1 cellular context compared by ENCODE assay signal in the genomic region with DNA sequence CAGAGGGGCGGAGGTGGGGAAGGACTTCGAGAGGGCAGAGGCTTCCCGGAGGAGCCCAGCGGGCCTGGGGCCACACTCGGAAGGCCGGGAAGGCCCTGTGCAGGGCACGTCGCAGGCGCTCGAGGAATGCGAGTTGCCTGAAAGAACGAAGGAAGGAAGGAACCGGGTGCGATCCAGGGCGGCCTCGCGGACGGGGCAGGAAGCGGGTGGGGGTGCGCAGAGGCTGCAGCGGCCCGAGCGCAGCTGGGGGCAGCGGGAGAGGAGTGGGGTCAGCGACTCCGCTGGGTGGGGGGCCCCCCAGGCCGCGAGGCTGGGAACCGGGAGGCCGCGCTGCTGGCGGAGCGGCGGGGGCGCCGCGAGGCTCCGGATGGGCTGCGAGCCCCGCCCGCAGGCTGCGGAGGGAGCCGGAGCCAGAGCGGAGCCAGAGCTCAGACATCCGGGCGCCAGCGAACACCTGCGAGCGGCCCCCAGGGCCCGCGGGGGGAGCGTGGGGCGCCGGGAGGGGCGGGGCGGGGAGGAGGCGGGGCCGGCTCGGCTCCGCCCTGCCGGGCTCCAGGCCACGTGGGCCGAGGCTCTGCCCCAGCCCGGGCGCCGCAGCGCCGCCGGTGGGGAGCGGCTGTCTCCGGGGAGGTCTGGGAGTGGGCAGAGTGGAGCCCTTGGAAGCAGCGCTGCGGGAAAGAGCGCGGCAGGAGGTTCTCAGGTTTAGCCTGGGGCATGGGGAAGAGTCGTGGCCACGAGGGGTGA.
TF ChIP-seq lines count a peak whose summit lies in the region.

No MANE protein-coding gene starts in this region.

TF ChIP-seq in HepG2, 621 proteins besides CTCF, POLR2A, EP300 and RAD21 (continued from another document and continues in another):
- TF ChIP-seq DPF2 (CRISPR knock-in tag; IDR thresholded peaks at IDR 0.05; ENCODE audit: borderline replicate concordance, low read depth) (peak; percentile 43), ZNF34 (CRISPR knock-in tag; IDR thresholded peaks at IDR 0.05; ENCODE audit: borderline replicate concordance) (peak; percentile 54; the same call in 1 of the 2 replicates), YY1 (IDR thresholded peaks at IDR 0.05; ENCODE audit: insufficient read depth, insufficient replicate concordance, low read depth, low read length) (no peak), ZNF788 (CRISPR knock-in tag; IDR thresholded peaks at IDR 0.05; ENCODE audit: borderline replicate concordance) (no peak), EZH2 (conservative IDR thresholded peaks at IDR 0.05; ENCODE audit: low read depth, low read length) (no peak), ZSCAN12 (CRISPR knock-in tag; IDR thresholded peaks at IDR 0.05) (no peak), STAG1 (CRISPR knock-in tag; IDR thresholded peaks at IDR 0.05) (peak; percentile 17; the same call in 1 of the 2 replicates), SKI (IDR thresholded peaks at IDR 0.05; ENCODE audit: partially characterized antibody) (peak; percentile 8), ZNF441 (CRISPR knock-in tag; IDR thresholded peaks at IDR 0.05; ENCODE audit: borderline replicate concordance) (no peak; the same call in 1 of the 2 replicates), MAFF (IDR thresholded peaks at IDR 0.05; ENCODE audit: low read depth, low read length) (no peak), SCMH1 (CRISPR knock-in tag; IDR thresholded peaks at IDR 0.05; ENCODE audit: borderline replicate concordance) (no peak), KMT2A (CRISPR knock-in tag; IDR thresholded peaks at IDR 0.05) (peak; percentile 32; the same call in 1 of the 2 replicates), ZNF101 (CRISPR knock-in tag; IDR thresholded peaks at IDR 0.05; ENCODE audit: borderline replicate concordance, low read depth) (no peak), RXRA (CRISPR knock-in tag; IDR thresholded peaks at IDR 0.05) (peak; percentile 52; the same call in 1 of the 2 replicates), ZNF746 (CRISPR knock-in tag; IDR thresholded peaks at IDR 0.05) (no peak; the same call in 1 of the 2 replicates), ZNF232 (CRISPR knock-in tag; IDR thresholded peaks at IDR 0.05; ENCODE audit: borderline replicate concordance) (no peak), HES4 (CRISPR knock-in tag; IDR thresholded peaks at IDR 0.05; ENCODE audit: borderline replicate concordance) (no peak), ZNF24 (IDR thresholded peaks at IDR 0.05) (no peak), ERF (CRISPR knock-in tag; IDR thresholded peaks at IDR 0.05) (no peak), FOXM1 (CRISPR knock-in tag; IDR thresholded peaks at IDR 0.05) (no peak), LCORL (IDR thresholded peaks at IDR 0.05) (no peak), LCORL (CRISPR knock-in tag; IDR thresholded peaks at IDR 0.05) (0 out of 2 replicates have a peak, but pooled peaks have one; percentile 61), POLR2G (IDR thresholded peaks at IDR 0.05; ENCODE audit: low read depth, low read length) (peak; percentile 78), SRSF4 (IDR thresholded peaks at IDR 0.05; ENCODE audit: low read depth, low read length, poor library complexity, severe bottlenecking) (no peak), KDM5B (CRISPR knock-in tag; IDR thresholded peaks at IDR 0.05; ENCODE audit: borderline replicate concordance) (no peak), XBP1 (CRISPR knock-in tag; IDR thresholded peaks at IDR 0.05) (no peak), ZNF430 (CRISPR knock-in tag; IDR thresholded peaks at IDR 0.05) (peak; percentile 23; the same call in 1 of the 2 replicates), NR1H2 (CRISPR knock-in tag; IDR thresholded peaks at IDR 0.05; ENCODE audit: borderline replicate concordance, low read depth) (no peak), ELF3 (CRISPR knock-in tag; IDR thresholded peaks at IDR 0.05) (0 out of 2 replicates have a peak, but pooled peaks have one; percentile 11), SIN3A (IDR thresholded peaks at IDR 0.05; ENCODE audit: borderline replicate concordance, low read depth, low read length) (0 out of 2 replicates have a peak, but pooled peaks have one; percentile 53), SMYD3 (CRISPR knock-in tag; IDR thresholded peaks at IDR 0.05) (peak; percentile 33; the same call in 1 of the 2 replicates), GTF2F1 (IDR thresholded peaks at IDR 0.05; ENCODE audit: low read length) (no peak), FOXC1 (CRISPR knock-in tag; IDR thresholded peaks at IDR 0.05; ENCODE audit: borderline replicate concordance) (peak; percentile 83)
- TF ChIP-seq, protein P1, sequence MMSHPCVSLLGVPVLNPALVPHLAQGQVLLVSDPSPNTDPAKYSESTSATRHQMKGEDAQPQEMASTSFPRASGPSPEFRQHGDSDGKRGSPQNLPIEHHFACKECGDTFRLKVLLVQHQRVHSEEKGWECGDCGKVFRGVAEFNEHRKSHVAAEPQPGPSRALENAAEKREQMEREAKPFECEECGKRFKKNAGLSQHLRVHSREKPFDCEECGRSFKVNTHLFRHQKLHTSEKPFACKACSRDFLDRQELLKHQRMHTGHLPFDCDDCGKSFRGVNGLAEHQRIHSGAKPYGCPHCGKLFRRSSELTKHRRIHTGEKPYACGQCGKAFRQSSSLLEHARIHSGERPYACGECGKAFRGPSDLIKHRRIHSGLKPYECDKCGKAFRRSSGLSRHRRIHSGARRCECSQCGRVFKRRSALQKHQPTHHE (CRISPR knock-in tag; IDR thresholded peaks at IDR 0.05; ENCODE audit: borderline replicate concordance), result no peak
- TF ChIP-seq, protein P2, sequence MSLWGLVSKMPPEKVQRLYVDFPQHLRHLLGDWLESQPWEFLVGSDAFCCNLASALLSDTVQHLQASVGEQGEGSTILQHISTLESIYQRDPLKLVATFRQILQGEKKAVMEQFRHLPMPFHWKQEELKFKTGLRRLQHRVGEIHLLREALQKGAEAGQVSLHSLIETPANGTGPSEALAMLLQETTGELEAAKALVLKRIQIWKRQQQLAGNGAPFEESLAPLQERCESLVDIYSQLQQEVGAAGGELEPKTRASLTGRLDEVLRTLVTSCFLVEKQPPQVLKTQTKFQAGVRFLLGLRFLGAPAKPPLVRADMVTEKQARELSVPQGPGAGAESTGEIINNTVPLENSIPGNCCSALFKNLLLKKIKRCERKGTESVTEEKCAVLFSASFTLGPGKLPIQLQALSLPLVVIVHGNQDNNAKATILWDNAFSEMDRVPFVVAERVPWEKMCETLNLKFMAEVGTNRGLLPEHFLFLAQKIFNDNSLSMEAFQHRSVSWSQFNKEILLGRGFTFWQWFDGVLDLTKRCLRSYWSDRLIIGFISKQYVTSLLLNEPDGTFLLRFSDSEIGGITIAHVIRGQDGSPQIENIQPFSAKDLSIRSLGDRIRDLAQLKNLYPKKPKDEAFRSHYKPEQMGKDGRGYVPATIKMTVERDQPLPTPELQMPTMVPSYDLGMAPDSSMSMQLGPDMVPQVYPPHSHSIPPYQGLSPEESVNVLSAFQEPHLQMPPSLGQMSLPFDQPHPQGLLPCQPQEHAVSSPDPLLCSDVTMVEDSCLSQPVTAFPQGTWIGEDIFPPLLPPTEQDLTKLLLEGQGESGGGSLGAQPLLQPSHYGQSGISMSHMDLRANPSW (CRISPR knock-in tag; IDR thresholded peaks at IDR 0.05; ENCODE audit: borderline replicate concordance), result no peak
- TF ChIP-seq, protein P3, sequence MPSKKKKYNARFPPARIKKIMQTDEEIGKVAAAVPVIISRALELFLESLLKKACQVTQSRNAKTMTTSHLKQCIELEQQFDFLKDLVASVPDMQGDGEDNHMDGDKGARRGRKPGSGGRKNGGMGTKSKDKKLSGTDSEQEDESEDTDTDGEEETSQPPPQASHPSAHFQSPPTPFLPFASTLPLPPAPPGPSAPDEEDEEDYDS (CRISPR knock-in tag; IDR thresholded peaks at IDR 0.05), result no peak; the same call in 1 of the 2 replicates
- TF ChIP-seq, protein P4, sequence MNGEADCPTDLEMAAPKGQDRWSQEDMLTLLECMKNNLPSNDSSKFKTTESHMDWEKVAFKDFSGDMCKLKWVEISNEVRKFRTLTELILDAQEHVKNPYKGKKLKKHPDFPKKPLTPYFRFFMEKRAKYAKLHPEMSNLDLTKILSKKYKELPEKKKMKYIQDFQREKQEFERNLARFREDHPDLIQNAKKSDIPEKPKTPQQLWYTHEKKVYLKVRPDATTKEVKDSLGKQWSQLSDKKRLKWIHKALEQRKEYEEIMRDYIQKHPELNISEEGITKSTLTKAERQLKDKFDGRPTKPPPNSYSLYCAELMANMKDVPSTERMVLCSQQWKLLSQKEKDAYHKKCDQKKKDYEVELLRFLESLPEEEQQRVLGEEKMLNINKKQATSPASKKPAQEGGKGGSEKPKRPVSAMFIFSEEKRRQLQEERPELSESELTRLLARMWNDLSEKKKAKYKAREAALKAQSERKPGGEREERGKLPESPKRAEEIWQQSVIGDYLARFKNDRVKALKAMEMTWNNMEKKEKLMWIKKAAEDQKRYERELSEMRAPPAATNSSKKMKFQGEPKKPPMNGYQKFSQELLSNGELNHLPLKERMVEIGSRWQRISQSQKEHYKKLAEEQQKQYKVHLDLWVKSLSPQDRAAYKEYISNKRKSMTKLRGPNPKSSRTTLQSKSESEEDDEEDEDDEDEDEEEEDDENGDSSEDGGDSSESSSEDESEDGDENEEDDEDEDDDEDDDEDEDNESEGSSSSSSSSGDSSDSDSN (CRISPR knock-in tag; IDR thresholded peaks at IDR 0.05), result no peak; the same call in none of the 2 replicates
- TF ChIP-seq, protein P5, sequence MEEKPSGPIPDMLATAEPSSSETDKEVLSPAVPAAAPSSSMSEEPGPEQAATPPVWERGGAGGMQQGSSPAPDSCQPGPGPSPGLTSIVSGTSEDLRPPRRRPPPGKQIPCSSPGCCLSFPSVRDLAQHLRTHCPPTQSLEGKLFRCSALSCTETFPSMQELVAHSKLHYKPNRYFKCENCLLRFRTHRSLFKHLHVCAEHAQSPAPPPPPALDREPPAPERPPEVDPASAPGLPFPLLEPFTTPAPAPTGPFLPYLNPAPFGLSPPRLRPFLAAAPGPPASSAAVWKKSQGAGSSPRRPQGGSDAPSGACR (CRISPR knock-in tag; IDR thresholded peaks at IDR 0.05), result 0 out of 2 replicates have a peak, but pooled peaks have one; percentile 42
- TF ChIP-seq, protein P6, sequence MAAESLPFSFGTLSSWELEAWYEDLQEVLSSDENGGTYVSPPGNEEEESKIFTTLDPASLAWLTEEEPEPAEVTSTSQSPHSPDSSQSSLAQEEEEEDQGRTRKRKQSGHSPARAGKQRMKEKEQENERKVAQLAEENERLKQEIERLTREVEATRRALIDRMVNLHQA (CRISPR knock-in tag; IDR thresholded peaks at IDR 0.05), result no peak
- TF ChIP-seq, protein P7, sequence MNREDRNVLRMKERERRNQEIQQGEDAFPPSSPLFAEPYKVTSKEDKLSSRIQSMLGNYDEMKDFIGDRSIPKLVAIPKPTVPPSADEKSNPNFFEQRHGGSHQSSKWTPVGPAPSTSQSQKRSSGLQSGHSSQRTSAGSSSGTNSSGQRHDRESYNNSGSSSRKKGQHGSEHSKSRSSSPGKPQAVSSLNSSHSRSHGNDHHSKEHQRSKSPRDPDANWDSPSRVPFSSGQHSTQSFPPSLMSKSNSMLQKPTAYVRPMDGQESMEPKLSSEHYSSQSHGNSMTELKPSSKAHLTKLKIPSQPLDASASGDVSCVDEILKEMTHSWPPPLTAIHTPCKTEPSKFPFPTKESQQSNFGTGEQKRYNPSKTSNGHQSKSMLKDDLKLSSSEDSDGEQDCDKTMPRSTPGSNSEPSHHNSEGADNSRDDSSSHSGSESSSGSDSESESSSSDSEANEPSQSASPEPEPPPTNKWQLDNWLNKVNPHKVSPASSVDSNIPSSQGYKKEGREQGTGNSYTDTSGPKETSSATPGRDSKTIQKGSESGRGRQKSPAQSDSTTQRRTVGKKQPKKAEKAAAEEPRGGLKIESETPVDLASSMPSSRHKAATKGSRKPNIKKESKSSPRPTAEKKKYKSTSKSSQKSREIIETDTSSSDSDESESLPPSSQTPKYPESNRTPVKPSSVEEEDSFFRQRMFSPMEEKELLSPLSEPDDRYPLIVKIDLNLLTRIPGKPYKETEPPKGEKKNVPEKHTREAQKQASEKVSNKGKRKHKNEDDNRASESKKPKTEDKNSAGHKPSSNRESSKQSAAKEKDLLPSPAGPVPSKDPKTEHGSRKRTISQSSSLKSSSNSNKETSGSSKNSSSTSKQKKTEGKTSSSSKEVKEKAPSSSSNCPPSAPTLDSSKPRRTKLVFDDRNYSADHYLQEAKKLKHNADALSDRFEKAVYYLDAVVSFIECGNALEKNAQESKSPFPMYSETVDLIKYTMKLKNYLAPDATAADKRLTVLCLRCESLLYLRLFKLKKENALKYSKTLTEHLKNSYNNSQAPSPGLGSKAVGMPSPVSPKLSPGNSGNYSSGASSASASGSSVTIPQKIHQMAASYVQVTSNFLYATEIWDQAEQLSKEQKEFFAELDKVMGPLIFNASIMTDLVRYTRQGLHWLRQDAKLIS (CRISPR knock-in tag; IDR thresholded peaks at IDR 0.05), result 0 out of 2 replicates have a peak, but pooled peaks have one; percentile 9
- TF ChIP-seq, protein P8, sequence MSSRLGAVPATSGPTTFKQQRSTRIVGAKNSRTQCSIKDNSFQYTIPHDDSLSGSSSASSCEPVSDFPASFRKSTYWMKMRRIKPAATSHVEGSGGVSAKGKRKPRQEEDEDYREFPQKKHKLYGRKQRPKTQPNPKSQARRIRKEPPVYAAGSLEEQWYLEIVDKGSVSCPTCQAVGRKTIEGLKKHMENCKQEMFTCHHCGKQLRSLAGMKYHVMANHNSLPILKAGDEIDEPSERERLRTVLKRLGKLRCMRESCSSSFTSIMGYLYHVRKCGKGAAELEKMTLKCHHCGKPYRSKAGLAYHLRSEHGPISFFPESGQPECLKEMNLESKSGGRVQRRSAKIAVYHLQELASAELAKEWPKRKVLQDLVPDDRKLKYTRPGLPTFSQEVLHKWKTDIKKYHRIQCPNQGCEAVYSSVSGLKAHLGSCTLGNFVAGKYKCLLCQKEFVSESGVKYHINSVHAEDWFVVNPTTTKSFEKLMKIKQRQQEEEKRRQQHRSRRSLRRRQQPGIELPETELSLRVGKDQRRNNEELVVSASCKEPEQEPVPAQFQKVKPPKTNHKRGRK (CRISPR knock-in tag; IDR thresholded peaks at IDR 0.05), result no peak
